Comparison of ENCODE assay signal across 8 cellular contexts in the genomic region with DNA sequence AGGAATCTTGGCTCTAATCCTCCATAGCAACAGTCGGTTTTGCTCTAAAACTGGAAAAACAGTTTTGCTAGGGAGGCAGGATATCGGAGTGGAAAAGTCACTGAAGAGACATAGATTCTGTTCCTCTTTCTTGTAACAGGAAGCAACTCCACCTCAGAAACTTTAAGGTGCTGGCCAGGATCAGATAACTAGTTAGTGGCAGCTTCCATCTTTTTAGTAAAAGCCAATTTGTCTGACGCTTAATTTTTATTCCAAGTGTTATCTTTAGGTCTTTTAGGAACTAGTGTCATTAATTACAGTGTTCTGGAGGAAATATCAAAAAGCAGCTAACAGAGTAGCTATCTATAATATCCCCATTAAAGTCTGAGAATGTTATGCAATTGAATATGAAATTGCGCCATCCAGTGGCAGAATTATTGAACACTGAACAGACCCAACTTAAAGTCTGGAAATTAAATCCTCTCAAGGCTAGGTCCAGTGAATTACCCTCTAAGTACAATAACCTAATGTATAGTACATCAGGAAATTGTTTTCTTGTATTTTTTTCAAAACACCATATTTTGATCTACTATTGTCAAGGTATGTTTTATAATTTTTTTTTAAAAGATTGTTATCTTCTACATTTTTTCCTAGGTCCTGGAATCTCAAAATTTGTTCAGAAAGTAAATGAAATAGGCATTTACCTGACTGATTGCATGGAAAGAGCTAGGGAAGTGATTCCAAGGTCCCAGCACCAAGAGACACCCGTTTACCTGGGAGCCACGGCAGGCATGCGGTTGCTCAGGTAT.
DNase-seq lines count a peak whose midpoint lies in the region; ATAC-seq and TF ChIP-seq lines count a peak whose summit lies in the region.

No MANE protein-coding gene starts in this region.

- H3K4me1 ChIP-seq in NT2/D1 (ENCODE audit: insufficient read depth, insufficient read length) (no peaks in the 10 kb centered on the region), right atrium auricular region (peaks cover 0 to 13% of the 10 kb centered on the region in 2 donors)

- TF ChIP-seq CTCF in right atrium auricular region (IDR thresholded peaks at IDR 0.05), result peak; percentile 44 to 71

- intact Hi-C loops in sciatic nerve (cut with DNase I), result loop anchor here (10.0 kb wide), 1 partner anchor 147 kb away; the partner anchor contains the start of gene TCTN3

- H3K9ac ChIP-seq in NT2/D1 (ENCODE audit: insufficient read length, low read depth), result no peak overlapping the region

- ATAC-seq in HG02885 (IDR thresholded peaks at IDR 0.05; ENCODE audit: poor library complexity, unreplicated experiment), result peak; percentile 34
- peak; percentile 79 for ATAC-seq in sciatic nerve
- no peak for ATAC-seq in GM18909 (IDR thresholded peaks at IDR 0.05; ENCODE audit: poor library complexity, unreplicated experiment)

- H3K27me3 ChIP-seq in NT2/D1 (ENCODE audit: insufficient read depth, insufficient read length) (no peaks in the 10 kb centered on the region), right atrium auricular region (no peaks in the 10 kb centered on the region)

- H3K4me3 ChIP-seq in NT2/D1 (ENCODE audit: insufficient read length, low read depth) (no peak overlapping the region), right atrium auricular region (no peak overlapping the region)

- H3K9me3 ChIP-seq in NT2/D1 (ENCODE audit: insufficient read depth, low read length), result no peaks in the 10 kb centered on the region
- H3K9me3 ChIP-seq in right atrium auricular region, result no peaks in the 10 kb centered on the region

- peak; percentile 7 to 35 for DNase-seq in stimulated activated CD4-positive, alpha-beta T cell treated with anti-CD3 and anti-CD28 coated beads, Interleukin-2, amount 100 ng/mL, for 24 hours
- DNase-seq in stimulated activated CD4-positive, alpha-beta T cell treated with anti-CD3 and anti-CD28 coated beads, Interleukin-4, amount 100 ng/mL, for 4 hours, result no peak
- DNase-seq in NT2/D1 (ENCODE audit: low read depth, low spot score), result peak; percentile 6
- DNase-seq in amniotic epithelial cell (ENCODE audit: low read depth), result peak; percentile 38
- no peak for DNase-seq in right atrium auricular region (ENCODE audit: low spot score)
- DNase-seq in sciatic nerve (ENCODE audit: low spot score), result no peak

- H3K27ac ChIP-seq in right atrium auricular region, result peak overlapping the region; percentile 36 to 41

- no peaks in the 10 kb centered on the region for H3K36me3 ChIP-seq in NT2/D1 (ENCODE audit: insufficient read depth, insufficient read length, low read length)
- H3K36me3 ChIP-seq in right atrium auricular region, result peaks cover 3% of the 10 kb centered on the region

Comparison
In these comparisons a context has a peak if more than half of its experiments do, and no peak if none do; other contexts are left out.
1. DNase-seq: peak in stimulated activated CD4-positive, alpha-beta T cell treated with anti-CD3 and anti-CD28 coated beads, Interleukin-2, amount 100 ng/mL, for 24 hours (2 of 2), NT2/D1 (single experiment) and amniotic epithelial cell (single experiment); none in stimulated activated CD4-positive, alpha-beta T cell treated with anti-CD3 and anti-CD28 coated beads, Interleukin-4, amount 100 ng/mL, for 4 hours (0 of 2), right atrium auricular region (single experiment) and sciatic nerve (single experiment).